Comparison of ENCODE assay signal across 1 cellular context in genomic region chr12:12724421-12725085, GRCh38.
A peak's percentile ranks its signal among the peaks of the same experiment; 100 is the strongest.
TF ChIP-seq lines count a peak whose summit lies in the region.

No MANE protein-coding gene starts in this region.

TF ChIP-seq in GM12878, 131 proteins besides CTCF, POLR2A, EP300 and RAD21 (continued from another document):
- TF ChIP-seq HSF1 (IDR thresholded peaks at IDR 0.05; ENCODE audit: low read depth, low read length) (no peak), HCFC1 (IDR thresholded peaks at IDR 0.05; ENCODE audit: low read length) (no peak), SPI1 (IDR thresholded peaks at IDR 0.05; ENCODE audit: borderline replicate concordance, insufficient read depth, low read depth, low read length) (no peak), EED (IDR thresholded peaks at IDR 0.05; ENCODE audit: low read depth) (0 out of 2 replicates have a peak, but pooled peaks have one; percentile 5), JUNB (IDR thresholded peaks at IDR 0.05) (no peak), ESRRA (IDR thresholded peaks at IDR 0.05; ENCODE audit: low read length) (no peak), EGR1 (IDR thresholded peaks at IDR 0.05; ENCODE audit: borderline replicate concordance in 1 of 2, low read depth in 2 of 2, low read length in 2 of 2) (peak in 1 of 2 experiments; percentile 37; a peak in 1 of 3 replicates), TCF12 (IDR thresholded peaks at IDR 0.05; ENCODE audit: low read depth, low read length) (no peak), CEBPB (IDR thresholded peaks at IDR 0.05; ENCODE audit: borderline replicate concordance in 1 of 2, low read depth in 2 of 2, low read length in 2 of 2) (no peak), RB1 (IDR thresholded peaks at IDR 0.05; ENCODE audit: borderline replicate concordance) (0 out of 2 replicates have a peak, but pooled peaks have one; percentile 10), SRF (IDR thresholded peaks at IDR 0.05; ENCODE audit: low read depth in 2 of 2, low read length in 2 of 2) (no peak), GABPA (IDR thresholded peaks at IDR 0.05; ENCODE audit: low read depth) (no peak), ZSCAN29 (IDR thresholded peaks at IDR 0.05) (no peak), POLR2AphosphoS2 (IDR thresholded peaks at IDR 0.05; ENCODE audit: low read depth, low read length) (no peak)
